ENCODE assay signal across 15 cellular contexts in the genomic region with DNA sequence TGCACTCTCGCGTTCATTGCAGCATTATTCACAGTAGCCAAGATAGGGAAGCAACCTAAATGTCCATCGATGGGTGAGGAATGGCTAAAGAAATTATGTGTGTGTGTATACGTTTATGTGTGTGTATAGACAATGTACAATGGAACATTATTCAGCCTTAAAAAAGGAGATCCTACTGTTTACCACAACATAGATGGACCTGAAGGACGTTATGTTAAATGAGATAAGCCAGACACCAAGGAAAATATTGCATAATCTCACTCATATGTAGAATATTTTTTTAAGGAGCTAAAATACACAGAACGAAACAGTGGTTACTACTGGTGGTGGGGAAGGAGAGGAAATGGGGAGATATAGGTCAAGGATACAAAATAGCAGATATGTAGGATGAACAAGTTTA. TPM values are rescaled to one million over a fixed set of nuclear protein-coding genes. Genes with fewer than 3 reads are reported as not detected.
DNase-seq lines count a peak whose midpoint lies in the region; ATAC-seq, FAIRE-seq and TF ChIP-seq lines count a peak whose summit lies in the region.
"Had no signal": no experiment of that assay in that cellular context is flagged by ENCODE, and none has a peak within 500 bp of the region (broad histone marks: within the 10 kb centered on the region; RNA-seq: fewer than 3 reads in every experiment).

No MANE protein-coding gene starts in this region.

- 88% methylated on average over 6 of the region's 6 CpGs for WGBS in HepG2 (ENCODE audit: low lambda C conversion rate)
- 73% methylated on average over 6 of the region's 6 CpGs for WGBS in right lobe of liver (ENCODE audit: insufficient coverage, low coverage, low lambda C conversion rate, missing lambda C conversion rate)
- 88% methylated on average over 6 of the region's 6 CpGs for WGBS in hepatocyte (ENCODE audit: low lambda C conversion rate, missing lambda C conversion rate)

- H3K36me3 Mint-ChIP-seq in WTC11 = peaks cover 12% of the 10 kb centered on the region

- no peak overlapping the region for H2AFZ ChIP-seq in HepG2 (ENCODE audit: low read length)
- H2AFZ ChIP-seq in hepatocyte = no peak overlapping the region

- TF ChIP-seq EP300 in HepG2 (IDR thresholded peaks at IDR 0.05; ENCODE audit: low read depth in 2 of 2, low read length in 2 of 2) (no peak), HepG2 (CRISPR knock-in tag; IDR thresholded peaks at IDR 0.05; ENCODE audit: borderline replicate concordance) (no peak)

- H3K4me2 ChIP-seq in HepG2 (ENCODE audit: low read depth, low read length) (no peak overlapping the region), hepatocyte (peak overlapping the region; percentile 79)

- H3K9me3 ChIP-seq in HepG2 (ENCODE audit: low read length) (no peaks in the 10 kb centered on the region), right lobe of liver (no peaks in the 10 kb centered on the region), hepatocyte (ENCODE audit: low read depth) (no peaks in the 10 kb centered on the region), WERI-Rb-1 (ENCODE audit: severe bottlenecking) (no peaks in the 10 kb centered on the region)
- H3K9me3 ChIP-seq: ascending aorta, HAP-1, vagina had no signal

- H3K36me3 ChIP-seq in HepG2 (replicated peaks in 1 of 2; ENCODE audit: control insufficient read depth in 1 of 2, insufficient read depth in 2 of 2, low read length in 2 of 2) (no peaks in the 10 kb centered on the region), right lobe of liver (no peaks in the 10 kb centered on the region), hepatocyte (replicated peaks; ENCODE audit: insufficient read depth, low read depth) (no peaks in the 10 kb centered on the region), WERI-Rb-1 (peaks cover 7% of the 10 kb centered on the region)
- H3K36me3 ChIP-seq: ascending aorta, vagina had no signal

- no peak for DNase-seq in HepG2 (ENCODE audit: low spot score)
- no peak for DNase-seq in right lobe of liver
- no peak for DNase-seq in WTC11 (ENCODE audit: low spot score)
- DNase-seq in hepatocyte (ENCODE audit: low spot score) = no peak
- no peak for DNase-seq in stimulated activated naive CD8-positive, alpha-beta T cell treated with anti-CD3 and anti-CD28 coated beads, Interleukin-15, amount 100 ng/mL, for 72 hours
- DNase-seq in GM20000 (ENCODE audit: low spot score) = no peak
- DNase-seq in WERI-Rb-1 = no peak
- no peak for DNase-seq in NCI-H2196 (lab: John Stamatoyannopoulos, UW; ENCODE audit: unreplicated experiment)
- DNase-seq: activated CD4-positive, CD25-positive, alpha-beta regulatory T cell treated with anti-CD3 and anti-CD28 coated beads, Interleukin-2, amount 50 U/mL, for 72 hours; hypothalamus; KBM-7; NCI-H2107 had no signal

- H3K27me3 Mint-ChIP-seq in WTC11 (ENCODE audit: low read depth) = no peaks in the 10 kb centered on the region
- H3K27me3 Mint-ChIP-seq in stimulated activated naive CD8-positive, alpha-beta T cell treated with anti-CD3 and anti-CD28 coated beads, Interleukin-15, amount 100 ng/mL, for 72 hours = no peaks in the 10 kb centered on the region

- peaks cover 25% of the 10 kb centered on the region for H3K4me1 ChIP-seq in HepG2 (ENCODE audit: insufficient read depth, low read length)
- no peaks in the 10 kb centered on the region for H3K4me1 ChIP-seq in right lobe of liver
- H3K4me1 ChIP-seq in hepatocyte (ENCODE audit: insufficient read depth) = peaks cover 10% of the 10 kb centered on the region

- CTCF ChIA-PET in HepG2 (lab: Yijun Ruan, JAX; ENCODE audit: low intra/inter-chr PET ratio, low total read pairs) = no interaction called here
- CTCF ChIA-PET in WTC11 (lab: Charles Lee) = no interaction called here

- no peak overlapping the region for H3K9ac ChIP-seq in HepG2 (ENCODE audit: insufficient read depth, low read depth, low read length)

- H3K4me3 Mint-ChIP-seq in WTC11 = peak overlapping the region; percentile 93
- peak overlapping the region; percentile 89 to 91 for H3K4me3 Mint-ChIP-seq in stimulated activated naive CD8-positive, alpha-beta T cell treated with anti-CD3 and anti-CD28 coated beads, Interleukin-15, amount 100 ng/mL, for 72 hours

- H3K4me1 Mint-ChIP-seq in WTC11 = peaks cover 56% of the 10 kb centered on the region
- peaks cover 84% of the 10 kb centered on the region for H3K4me1 Mint-ChIP-seq in stimulated activated naive CD8-positive, alpha-beta T cell treated with anti-CD3 and anti-CD28 coated beads, Interleukin-15, amount 100 ng/mL, for 72 hours

- H3K9me3 Mint-ChIP-seq in WTC11 = no peaks in the 10 kb centered on the region
- no peaks in the 10 kb centered on the region for H3K9me3 Mint-ChIP-seq in stimulated activated naive CD8-positive, alpha-beta T cell treated with anti-CD3 and anti-CD28 coated beads, Interleukin-15, amount 100 ng/mL, for 72 hours

- intact Hi-C loops in HepG2 (cut with micrococcal nuclease; ENCODE audit: unreplicated experiment) = no loop called here
- intact Hi-C loops in right lobe of liver (cut with DNase I) = no loop called here

- POLR2A ChIA-PET in HepG2 (lab: Yijun Ruan, JAX) (no interaction called here), WTC11 (lab: Charles Lee) (no interaction called here)

- peaks cover 10% of the 10 kb centered on the region; the same call in 1 of the 2 replicates for H4K20me1 ChIP-seq in HepG2 (ENCODE audit: insufficient read depth, low read length)
- peaks cover 55% of the 10 kb centered on the region for H4K20me1 ChIP-seq in hepatocyte (ENCODE audit: insufficient read depth, poor library complexity, severe bottlenecking)

- in situ Hi-C loops in HepG2 (cut with HindIII; ENCODE audit: extremely low pct_ligation_motif_present, low pct_unique_long_range_greater_than_20kb) = no loop called here

- ATAC-seq in HepG2 = no peak
- ATAC-seq in right lobe of liver = no peak
- no peak for ATAC-seq in WTC11
- ATAC-seq in stimulated activated naive CD8-positive, alpha-beta T cell treated with anti-CD3 and anti-CD28 coated beads, Interleukin-15, amount 100 ng/mL, for 72 hours = no peak

- H3K9me2 ChIP-seq in hepatocyte (replicated peaks; ENCODE audit: insufficient read depth) = no peaks in the 10 kb centered on the region

- TF ChIP-seq CTCF in HepG2 (CRISPR knock-in tag; IDR thresholded peaks at IDR 0.05) (no peak), right lobe of liver (IDR thresholded peaks at IDR 0.05) (no peak), WTC11 (IDR thresholded peaks at IDR 0.05) (no peak), hepatocyte (IDR thresholded peaks at IDR 0.05; ENCODE audit: poor library complexity) (no peak), GM20000 (IDR thresholded peaks at IDR 0.05; ENCODE audit: extremely low read depth, missing control alignments) (no peak), WERI-Rb-1 (IDR thresholded peaks at IDR 0.05; ENCODE audit: low read depth, low read length) (no peak)

- TF ChIP-seq RAD21 in HepG2 (CRISPR knock-in tag; IDR thresholded peaks at IDR 0.05) = no peak

- no TSS peak for BruUV-seq in HepG2 (replicated peaks; lab: Mats Ljungman, UMichigan)

- FAIRE-seq in HepG2 (lab: Jason Lieb, UNC) = no peak

- peak overlapping the region; percentile 57; the same call in 1 of the 2 replicates for H3K27ac Mint-ChIP-seq in WTC11
- peak overlapping the region in 1 of 2 donors; percentile 61 for H3K27ac Mint-ChIP-seq in stimulated activated naive CD8-positive, alpha-beta T cell treated with anti-CD3 and anti-CD28 coated beads, Interleukin-15, amount 100 ng/mL, for 72 hours

- H3K27ac ChIP-seq in HepG2 (ENCODE audit: extremely low read length, insufficient read depth, low read length) (no peak overlapping the region), right lobe of liver (no peak overlapping the region), hepatocyte (no peak overlapping the region), WERI-Rb-1 (no peak overlapping the region)
- H3K27ac ChIP-seq: ascending aorta had no signal

- H3K4me3 ChIP-seq in HepG2 (replicated peaks in 1 of 3; ENCODE audit: insufficient read depth in 1 of 3, low read depth in 2 of 3, low read length in 3 of 3) = no peak overlapping the region
- no peak overlapping the region for H3K4me3 ChIP-seq in right lobe of liver
- H3K4me3 ChIP-seq in hepatocyte = no peak overlapping the region
- no peak overlapping the region for H3K4me3 ChIP-seq in WERI-Rb-1 (ENCODE audit: low read depth, low read length)

- no peaks in the 10 kb centered on the region for H3K27me3 ChIP-seq in HepG2 (ENCODE audit: control insufficient read depth in 1 of 2, insufficient read depth in 2 of 2, low read length in 2 of 2)
- no peaks in the 10 kb centered on the region for H3K27me3 ChIP-seq in right lobe of liver
- no peaks in the 10 kb centered on the region for H3K27me3 ChIP-seq in hepatocyte
- H3K27me3 ChIP-seq in WERI-Rb-1 (ENCODE audit: insufficient read depth, low read depth, severe bottlenecking) = no peaks in the 10 kb centered on the region
- H3K27me3 ChIP-seq: ascending aorta, vagina had no signal

- peaks cover 47% of the 10 kb centered on the region for H3K79me2 ChIP-seq in HepG2 (ENCODE audit: insufficient read depth, low read length)
- peaks cover 71% of the 10 kb centered on the region for H3K79me2 ChIP-seq in hepatocyte

- TF ChIP-seq POLR2A in HepG2 (IDR thresholded peaks at IDR 0.05; ENCODE audit: insufficient read depth in 1 of 2, low read depth in 2 of 2, low read length in 2 of 2) (no peak), right lobe of liver (IDR thresholded peaks at IDR 0.05) (no peak)

RNA-seq across cellular contexts. Expression of a gene that starts 2.4 kb away (rescaled TPM):
- total RNA-seq in HepG2 (2016; rRNA removed; fragmentation: Illumina TruSeq; extraction: Trizol) (19.2 and 36.4 TPM in 2 replicates), right lobe of liver (10 to 100 TPM in 1 of 6 experiments, 1 to 10 TPM in 5; 4.9 to 10.2 (median 6.7) TPM), WTC11 (2021) (68.0 to 77.8 TPM (median 72.6 TPM) in 3 replicates), hepatocyte (46.9 and 60.5 TPM in 2 replicates)
- 6.8 and 7.9 TPM in 2 replicates for total RNA-seq in HepG2 (2016; cell fraction: cytosol; rRNA removed; fragmentation: Illumina TruSeq; extraction: Trizol; ENCODE audit: low read depth)
- total RNA-seq in HepG2 (2016; cell fraction: insoluble cytoplasmic fraction; rRNA removed; fragmentation: Illumina TruSeq; extraction: Trizol) = 18.4 and 35.5 TPM in 2 replicates
- total RNA-seq in HepG2 (2016; cell fraction: membrane; rRNA removed; fragmentation: Illumina TruSeq; extraction: Trizol) = 15.2 and 17.0 TPM in 2 replicates
- 21.0 and 22.1 TPM in 2 replicates for total RNA-seq in HepG2 (2016; cell fraction: nucleus; rRNA removed; fragmentation: Illumina TruSeq; extraction: Trizol)
- polyA plus RNA-seq in HepG2 (2011; rRNA removed) (6.8 and 8.5 TPM in 2 replicates), hepatocyte (28.3 and 35.2 TPM in 2 replicates)
- polyA plus RNA-seq in HepG2 (2011; cell fraction: cytosol; rRNA removed) = 4.3 and 6.7 TPM in 2 replicates
- 4.7 and 6.9 TPM in 2 replicates for polyA plus RNA-seq in HepG2 (2011; cell fraction: nucleus; rRNA removed)
- polyA plus RNA-seq in HepG2 (2012) = 17.8 and 18.0 TPM in 2 replicates
- polyA plus RNA-seq in HepG2 (2016; cell fraction: cytosol; fragmentation: Illumina TruSeq; extraction: Trizol; ENCODE audit: low read depth) = 3.1 and 3.2 TPM in 2 replicates
- polyA plus RNA-seq in HepG2 (2016; cell fraction: insoluble cytoplasmic fraction; fragmentation: Illumina TruSeq; extraction: Trizol; ENCODE audit: low read depth) = 30.8 and 31.3 TPM in 2 replicates
- polyA plus RNA-seq in HepG2 (2016; cell fraction: membrane; fragmentation: Illumina TruSeq; extraction: Trizol; ENCODE audit: low read depth) = 6.1 and 8.6 TPM in 2 replicates
- polyA plus RNA-seq in HepG2 (2016; cell fraction: nucleus; fragmentation: Illumina TruSeq; extraction: Trizol; ENCODE audit: insufficient read depth, low read depth) = 17.1 and 18.4 TPM in 2 replicates
- 7.8 and 18.7 TPM in 2 replicates for polyA minus RNA-seq in HepG2 (2011; rRNA and poly(A)+ RNA removed; ENCODE audit: low replicate concordance)
- 15.8 and 16.6 TPM in 2 replicates for polyA minus RNA-seq in HepG2 (2011; cell fraction: cytosol; rRNA and poly(A)+ RNA removed)
- 14.9 and 23.4 TPM in 2 replicates for polyA minus RNA-seq in HepG2 (2011; cell fraction: nucleus; rRNA and poly(A)+ RNA removed)
